ENCODE assay signal across 10 cellular contexts in genomic region chr6:158170656-158171081, GRCh38. TPM values are rescaled to one million over a fixed set of nuclear protein-coding genes. Genes with fewer than 3 reads are reported as not detected.
A peak's percentile ranks its signal among the peaks of the same experiment; 100 is the strongest.
DNase-seq lines count a peak whose midpoint lies in the region; TF ChIP-seq lines count a peak whose summit lies in the region.
"Had no signal": no experiment of that assay in that cellular context is flagged by ENCODE, and none has a peak within 500 bp of the region (broad histone marks: within the 10 kb centered on the region; RNA-seq: fewer than 3 reads in every experiment).

No MANE protein-coding gene starts in this region.

- WGBS in mesenchymal stem cell, result 15% methylated on average over 2 of the region's 3 CpGs

- H2BK12ac ChIP-seq in mesenchymal stem cell (ENCODE audit: low read length in 2 of 2), result no peak overlapping the region

- peak overlapping the region; percentile 23 for H3K4me3 Mint-ChIP-seq in chondrocyte (ENCODE audit: unreplicated experiment)
- H3K4me3 Mint-ChIP-seq: T-cell had no signal

- no peaks in the 10 kb centered on the region for H3K27me3 ChIP-seq in mesenchymal stem cell (ENCODE audit: control insufficient read depth in 1 of 2, insufficient read depth in 1 of 2, low read length in 2 of 2)

- no peak overlapping the region for H4K8ac ChIP-seq in mesenchymal stem cell (ENCODE audit: low read length)

- H3K9ac ChIP-seq in mesenchymal stem cell (ENCODE audit: low read length), result peak overlapping the region; percentile 44

- H3K4me1 Mint-ChIP-seq in chondrocyte (ENCODE audit: low read depth), result peaks cover 66% of the 10 kb centered on the region

- peaks cover 6% of the 10 kb centered on the region for H3K36me3 Mint-ChIP-seq in chondrocyte (ENCODE audit: low read depth)

- TF ChIP-seq CTCF in AG04449 (IDR thresholded peaks at IDR 0.05; ENCODE audit: insufficient read depth, low read length, missing control alignments), result no peak
- no peak for TF ChIP-seq CTCF in chondrocyte (IDR thresholded peaks at IDR 0.05)

- H3K4ac ChIP-seq in mesenchymal stem cell (ENCODE audit: low read depth in 1 of 2, low read length in 2 of 2), result no peak overlapping the region

- H3K9me3 ChIP-seq in mesenchymal stem cell (ENCODE audit: control insufficient read depth, low read length), result no peaks in the 10 kb centered on the region

- H3K18ac ChIP-seq in mesenchymal stem cell (ENCODE audit: low read depth in 1 of 2, low read length in 2 of 2), result no peak overlapping the region

- no peak overlapping the region for H2BK5ac ChIP-seq in mesenchymal stem cell (ENCODE audit: low read depth, low read length, poor library complexity, severe bottlenecking)

- no peak overlapping the region for H2AK5ac ChIP-seq in mesenchymal stem cell (ENCODE audit: low read length, severe bottlenecking)

- no peak overlapping the region for H3K4me2 ChIP-seq in mesenchymal stem cell (ENCODE audit: low read length, poor library complexity, severe bottlenecking)

- H3K79me1 ChIP-seq in mesenchymal stem cell (replicated peaks; ENCODE audit: low read length, poor library complexity, severe bottlenecking), result peaks cover 9% of the 10 kb centered on the region

- H3K14ac ChIP-seq in mesenchymal stem cell (ENCODE audit: low read length in 2 of 2), result no peak overlapping the region

- POLR2A ChIA-PET in AG04449 (lab: Yijun Ruan, JAX), result no interaction called here

- H3K27me3 Mint-ChIP-seq in chondrocyte (ENCODE audit: low read depth), result no peaks in the 10 kb centered on the region
- H3K27me3 Mint-ChIP-seq: T-cell had no signal

- no peak overlapping the region for H2BK120ac ChIP-seq in mesenchymal stem cell (ENCODE audit: low read depth, low read length)

- H3K4me3 ChIP-seq in AG04449 (ENCODE audit: low read depth, low read length) (no peak overlapping the region), mesenchymal stem cell (ENCODE audit: insufficient read depth in 1 of 2, low read depth in 1 of 2, low read length in 2 of 2) (peak overlapping the region in 1 of 2 experiments; percentile 10)

- H3K9me3 Mint-ChIP-seq in chondrocyte (ENCODE audit: low read depth), result no peaks in the 10 kb centered on the region
- H3K9me3 Mint-ChIP-seq: T-cell had no signal

- no peak overlapping the region for H3K23ac ChIP-seq in mesenchymal stem cell (ENCODE audit: low read length in 2 of 2)

- H3K27ac ChIP-seq in mesenchymal stem cell (ENCODE audit: low read length, poor library complexity, severe bottlenecking), result peak overlapping the region; percentile 92

- peak; percentile 90 for DNase-seq in AG04449 (ENCODE audit: low read depth, low spot score)
- peak; percentile 90 for DNase-seq in LHCN-M2 (ENCODE audit: low read depth)
- DNase-seq in chondrocyte (ENCODE audit: low spot score), result no peak
- peak; percentile 62 for DNase-seq in mesenchymal stem cell
- no peak for DNase-seq in mesenteric fat pad (ENCODE audit: low spot score)
- no peak for DNase-seq in activated CD4-positive, CD25-positive, alpha-beta regulatory T cell (lab: John Stamatoyannopoulos, UW)
- no peak for DNase-seq in SIG-M5 (lab: John Stamatoyannopoulos, UW)
- DNase-seq in NCI-H1930 (lab: John Stamatoyannopoulos, UW), result no peak
- DNase-seq: NCI-H187, T-cell had no signal

- H3K36me3 ChIP-seq in mesenchymal stem cell (ENCODE audit: control insufficient read depth in 1 of 2, insufficient read depth in 2 of 2, low read depth in 1 of 2, low read length in 2 of 2), result peaks cover 0 to 17% of the 10 kb centered on the region in 2 experiments

- CTCF ChIA-PET in AG04449 (lab: Yijun Ruan, JAX), result no interaction called here

- H2AFZ ChIP-seq in mesenchymal stem cell (ENCODE audit: low read depth, low read length), result no peak overlapping the region

- H3K4me1 ChIP-seq in mesenchymal stem cell (ENCODE audit: control insufficient read depth, insufficient read depth, low read depth, low read length), result peaks cover 14% of the 10 kb centered on the region

- no peak overlapping the region for H2BK15ac ChIP-seq in mesenchymal stem cell (ENCODE audit: low read depth, poor library complexity, severe bottlenecking)

- peak overlapping the region; percentile 76 for H3K27ac Mint-ChIP-seq in chondrocyte (ENCODE audit: unreplicated experiment)
- H3K27ac Mint-ChIP-seq: T-cell had no signal

- H4K91ac ChIP-seq in mesenchymal stem cell (ENCODE audit: low read length), result no peak overlapping the region

RNA-seq across cellular contexts. Expression of gene GTF2H5, which starts 2.5 kb away (rescaled TPM):
- total RNA-seq in LHCN-M2 (2014; rRNA removed) (7.5 and 8.4 TPM in 2 replicates), chondrocyte (31.6 to 35.2 TPM (median 31.9 TPM) in 3 replicates), mesenteric fat pad (22.4 TPM)
- polyA plus RNA-seq in LHCN-M2 (2012), result 45.2 TPM
- polyA plus RNA-seq in mesenchymal stem cell (2013, experiment 1 of 2), result 38.6 TPM
- polyA plus RNA-seq in mesenchymal stem cell (2013, experiment 2 of 2), result 42.0 TPM

RNA-seq across cellular contexts. Expression of gene SERAC1, which starts 2.6 kb away (rescaled TPM):
- total RNA-seq in LHCN-M2 (2014; rRNA removed) (8.6 and 11.7 TPM in 2 replicates), chondrocyte (15.3 to 17.1 TPM (median 15.4 TPM) in 3 replicates), mesenteric fat pad (4.9 TPM)
- 4.8 TPM for polyA plus RNA-seq in LHCN-M2 (2012)
- 3.5 TPM for polyA plus RNA-seq in mesenchymal stem cell (2013, experiment 1 of 2)
- polyA plus RNA-seq in mesenchymal stem cell (2013, experiment 2 of 2), result 3.6 TPM

Comparison
In these comparisons a context has a peak if more than half of its experiments do, and no peak if none do; other contexts are left out.
1. DNase-seq: peak in AG04449 (single experiment), LHCN-M2 (single experiment) and mesenchymal stem cell (single experiment); none in chondrocyte (single experiment), mesenteric fat pad (single experiment), activated CD4-positive, CD25-positive, alpha-beta regulatory T cell (0 of 4), SIG-M5 (single experiment) and NCI-H1930 (0 of 2).